ENCODE assay signal across 8 cellular contexts in genomic region chr9:32384002-32384363, GRCh38. TPM values are rescaled to one million over a fixed set of nuclear protein-coding genes. Genes with fewer than 3 reads are reported as not detected.
DNase-seq lines count a peak whose midpoint lies in the region; FAIRE-seq and TF ChIP-seq lines count a peak whose summit lies in the region.

No MANE protein-coding gene starts in this region.

- TF ChIP-seq CTCF in GM12864 (IDR thresholded peaks at IDR 0.05; ENCODE audit: low read depth, low read length, missing control alignments) (no peak), Peyer's patch (IDR thresholded peaks at IDR 0.05) (no peak), fibroblast of pulmonary artery (IDR thresholded peaks at IDR 0.05; ENCODE audit: low read length, missing control alignments) (no peak)

- peak overlapping the region; percentile 43 for H3K9ac ChIP-seq in rectal smooth muscle tissue (ENCODE audit: low read length)

- peak overlapping the region; percentile 90 for H3K4me3 ChIP-seq in GM12864 (ENCODE audit: low read depth, low read length)
- peak overlapping the region; percentile 62 to 82 (median 67) for H3K4me3 ChIP-seq in Peyer's patch
- peak overlapping the region; percentile 75 for H3K4me3 ChIP-seq in fibroblast of pulmonary artery (replicated peaks; ENCODE audit: low read depth, low read length)
- peak overlapping the region; percentile 81 for H3K4me3 ChIP-seq in rectal smooth muscle tissue (ENCODE audit: low read length)

- no peaks in the 10 kb centered on the region for H3K9me3 ChIP-seq in Peyer's patch

- H3K4me1 ChIP-seq in Peyer's patch (peaks cover 0 to 13% (median 2%) of the 10 kb centered on the region in 4 donors), rectal smooth muscle tissue (ENCODE audit: control insufficient read depth, insufficient read depth, low read length) (no peaks in the 10 kb centered on the region)

- no peak for TF ChIP-seq POLR2A in Peyer's patch (IDR thresholded peaks at IDR 0.05)

- H3K36me3 ChIP-seq in Peyer's patch: no peaks in the 10 kb centered on the region
- H3K36me3 ChIP-seq in rectal smooth muscle tissue (ENCODE audit: control insufficient read depth, insufficient read depth, low read length): no peaks in the 10 kb centered on the region

- FAIRE-seq in HTR-8/SVneo (lab: Jason Lieb, UNC): no peak

- DNase-seq in GM12864 (ENCODE audit: low read depth) (no peak), Peyer's patch (peak in 1 of 3 donors; percentile 50), fibroblast of pulmonary artery (ENCODE audit: low read depth) (no peak), HPDE6-E6E7 (ENCODE audit: extremely low spot score) (no peak), NCI-H526 treated with DMSO at 0.1 percent for 48 hours (lab: John Stamatoyannopoulos, UW) (no peak), HTR-8/SVneo (ENCODE audit: insufficient read length, low spot score) (no peak), hepatic stellate cell (ENCODE audit: low spot score) (no peak)

- no peaks in the 10 kb centered on the region for H3K27me3 ChIP-seq in Peyer's patch
- H3K27me3 ChIP-seq in rectal smooth muscle tissue (ENCODE audit: control insufficient read depth, insufficient read depth, low read length): no peaks in the 10 kb centered on the region

- H3K27ac ChIP-seq in Peyer's patch (peak overlapping the region; percentile 77 to 85 (median 80)), rectal smooth muscle tissue (ENCODE audit: low read depth, low read length) (peak overlapping the region; percentile 63)

RNA-seq across cellular contexts. Expression of gene ACO1, which starts 0.5 kb away (rescaled TPM):
- 10 to 100 TPM; 22.3 to 61.8 (median 51.7) TPM for total RNA-seq in Peyer's patch
